Comparison of ENCODE assay signal across 14 cellular contexts in the genomic region with DNA sequence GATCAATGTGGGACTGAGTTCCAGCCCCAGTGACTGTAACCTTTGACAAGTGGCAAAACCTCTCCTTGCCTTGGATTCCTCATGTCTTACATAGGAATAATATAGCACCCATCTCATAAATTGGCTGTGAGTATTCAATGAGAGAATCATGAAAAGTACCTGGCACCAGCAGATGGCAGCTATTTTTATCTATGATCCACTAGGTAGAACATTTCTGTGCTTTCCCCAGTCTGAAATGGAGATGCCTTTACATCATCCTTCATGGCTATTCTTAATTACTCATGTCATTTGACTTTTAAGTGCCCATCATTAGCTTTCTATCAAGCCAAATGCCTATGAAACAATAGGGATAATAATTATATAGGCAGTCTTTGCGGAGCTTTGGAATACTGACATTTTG.
DNase-seq lines count a peak whose midpoint lies in the region; ATAC-seq and TF ChIP-seq lines count a peak whose summit lies in the region.
"Had no signal": no experiment of that assay in that cellular context is flagged by ENCODE, and none has a peak within 500 bp of the region (broad histone marks: within the 10 kb centered on the region; RNA-seq: fewer than 3 reads in every experiment).

No MANE protein-coding gene starts in this region.

- peak overlapping the region; percentile 92 for H3K27ac ChIP-seq in RWPE2 (ENCODE audit: poor library complexity, severe bottlenecking)
- H3K27ac ChIP-seq: thyroid gland had no signal

- no peak for TF ChIP-seq CTCF in RWPE2 (IDR thresholded peaks at IDR 0.05; ENCODE audit: poor library complexity, severe bottlenecking)

- H3K4me2 ChIP-seq in skeletal muscle satellite cell (ENCODE audit: low read length) = no peak overlapping the region

- H3K36me3 ChIP-seq in RWPE2 (ENCODE audit: low read depth) (no peaks in the 10 kb centered on the region), skeletal muscle satellite cell (ENCODE audit: insufficient read depth, low read length) (no peaks in the 10 kb centered on the region)
- H3K36me3 ChIP-seq: pancreas, thyroid gland had no signal

- ATAC-seq in RWPE2 (ENCODE audit: low read depth) (no peak), HG02610 (IDR thresholded peaks at IDR 0.05; ENCODE audit: unreplicated experiment) (no peak)
- ATAC-seq: T-cell had no signal

- DNase-seq in NCI-H82 (lab: John Stamatoyannopoulos, UW) (peak; percentile 7), NCI-H82 treated with DMSO at 0.1 percent for 48 hours (lab: John Stamatoyannopoulos, UW; ENCODE audit: unreplicated experiment) (no peak), RWPE2 (ENCODE audit: low spot score) (no peak), glomerular visceral epithelial cell (ENCODE audit: extremely low spot score) (peak; percentile 60), CD1c-positive myeloid dendritic cell (ENCODE audit: extremely low spot score) (no peak)
- no peak for DNase-seq in activated CD8-positive, alpha-beta memory T cell treated with anti-CD3 and anti-CD28 coated beads for 24 hours
- DNase-seq: activated CD4-positive, alpha-beta T cell treated with anti-CD3 and anti-CD28 coated beads, Interleukin-2, amount 10 ng/mL, durations not matched to agents 7 days and 5 days; endodermal cell; NCI-H187; pancreas; T-cell; thyroid gland had no signal

- H3K4me3 ChIP-seq in RWPE2 (ENCODE audit: severe bottlenecking) (no peak overlapping the region), skeletal muscle satellite cell (ENCODE audit: low read length) (no peak overlapping the region)
- H3K4me3 ChIP-seq: pancreas, thyroid gland had no signal

- H3K4me1 ChIP-seq in RWPE2 (ENCODE audit: insufficient read depth, poor library complexity, severe bottlenecking) (peaks cover 33% of the 10 kb centered on the region), skeletal muscle satellite cell (ENCODE audit: control insufficient read depth, insufficient read depth, low read length) (peaks cover 59% of the 10 kb centered on the region)
- H3K4me1 ChIP-seq: thyroid gland had no signal

- H3K9ac ChIP-seq in skeletal muscle satellite cell (ENCODE audit: low read depth, low read length) = peak overlapping the region; percentile 9

- no peaks in the 10 kb centered on the region for H3K27me3 ChIP-seq in RWPE2 (ENCODE audit: insufficient read depth, poor library complexity, severe bottlenecking)
- H3K27me3 ChIP-seq in skeletal muscle satellite cell (ENCODE audit: control insufficient read depth, insufficient read depth, low read length) = no peaks in the 10 kb centered on the region
- H3K27me3 ChIP-seq: pancreas, thyroid gland had no signal

- no peaks in the 10 kb centered on the region for H3K9me3 ChIP-seq in RWPE2 (ENCODE audit: severe bottlenecking)
- no peaks in the 10 kb centered on the region for H3K9me3 ChIP-seq in skeletal muscle satellite cell (replicated peaks; ENCODE audit: low read length)
- H3K9me3 ChIP-seq: pancreas, thyroid gland had no signal

Comparison
In these comparisons a context has a peak if more than half of its experiments do, and no peak if none do; other contexts are left out.
1. DNase-seq: peak in NCI-H82 (single experiment) and glomerular visceral epithelial cell (single experiment); none in NCI-H82 treated with DMSO at 0.1 percent for 48 hours (single experiment), RWPE2 (single experiment), CD1c-positive myeloid dendritic cell (single experiment) and activated CD8-positive, alpha-beta memory T cell treated with anti-CD3 and anti-CD28 coated beads for 24 hours (single experiment).